Comparison of ENCODE assay signal across 8 cellular contexts in the genomic region with DNA sequence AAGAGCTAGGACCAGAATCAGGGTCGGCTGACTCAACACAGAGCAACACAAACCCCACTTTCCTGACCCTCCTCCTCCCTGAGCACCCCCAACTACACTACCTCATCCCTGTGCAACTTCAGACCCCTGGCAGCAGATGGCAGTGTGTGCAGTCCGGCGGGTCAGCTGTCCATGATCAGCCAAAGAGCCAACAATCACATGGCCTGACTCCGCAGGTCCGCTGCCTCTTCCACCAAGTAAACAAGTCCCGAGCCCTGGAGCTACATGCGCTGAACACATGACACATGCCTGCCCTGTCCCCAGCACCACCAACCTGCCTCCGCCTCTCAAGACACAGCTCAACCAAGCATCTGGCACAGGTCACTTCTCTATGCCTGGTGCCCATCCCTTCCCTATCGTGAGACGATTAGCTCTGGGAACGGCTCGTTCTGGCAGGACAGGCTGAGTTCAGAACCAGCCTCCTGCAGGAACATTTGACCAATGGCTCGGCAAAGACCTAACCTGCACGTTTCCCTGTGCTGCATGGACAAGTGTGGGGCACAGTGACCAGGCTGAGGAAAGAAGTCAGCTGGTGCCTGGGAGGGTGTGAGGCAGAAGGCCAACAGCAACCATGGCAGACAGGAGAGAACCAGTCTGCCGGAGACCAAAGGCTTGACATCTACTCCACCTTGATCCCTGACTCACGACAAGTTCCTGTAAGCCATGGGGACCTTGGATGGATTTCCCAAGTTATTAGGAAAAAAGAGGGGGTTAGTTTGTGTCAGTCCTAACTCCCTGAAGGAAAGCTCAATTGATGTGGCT.
DNase-seq lines count a peak whose midpoint lies in the region; ATAC-seq and TF ChIP-seq lines count a peak whose summit lies in the region.

No MANE protein-coding gene starts in this region.

- H3K4me3 ChIP-seq in astrocyte of the cerebellum (ENCODE audit: low read depth, low read length) = no peak overlapping the region

- no peaks in the 10 kb centered on the region for H3K27me3 Mint-ChIP-seq in stimulated activated naive CD8-positive, alpha-beta T cell treated with anti-CD3 and anti-CD28 coated beads, Interleukin-15, amount 100 ng/mL, for 72 hours

- peak overlapping the region; percentile 88 for H3K27ac Mint-ChIP-seq in stimulated activated naive CD8-positive, alpha-beta T cell treated with anti-CD3 and anti-CD28 coated beads, Interleukin-15, amount 100 ng/mL, for 72 hours

- ATAC-seq in HG03520 (IDR thresholded peaks at IDR 0.05; ENCODE audit: unreplicated experiment) (peak; percentile 58), HG03469 (IDR thresholded peaks at IDR 0.05; ENCODE audit: unreplicated experiment) (no peak)
- ATAC-seq in stimulated activated naive CD8-positive, alpha-beta T cell treated with anti-CD3 and anti-CD28 coated beads, Interleukin-15, amount 100 ng/mL, for 72 hours = peak; percentile 49

- peaks cover 88% of the 10 kb centered on the region for H3K4me1 Mint-ChIP-seq in stimulated activated naive CD8-positive, alpha-beta T cell treated with anti-CD3 and anti-CD28 coated beads, Interleukin-15, amount 100 ng/mL, for 72 hours

- in situ Hi-C loops in astrocyte of the cerebellum (cut with HindIII; ENCODE audit: low sequenced_read_pairs) = no loop called here

- peak; percentile 34 for TF ChIP-seq CTCF in astrocyte of the cerebellum (IDR thresholded peaks at IDR 0.05; ENCODE audit: low read depth, low read length, missing control alignments)

- no peak overlapping the region for H3K4me3 Mint-ChIP-seq in stimulated activated naive CD8-positive, alpha-beta T cell treated with anti-CD3 and anti-CD28 coated beads, Interleukin-15, amount 100 ng/mL, for 72 hours

- DNase-seq in C1 segment of cervical spinal cord (lab: John Stamatoyannopoulos, UW) (peak in 13 of 14 donors; percentile 41 to 85 (median 66)), astrocyte of the cerebellum (ENCODE audit: low read depth) (no peak), iris pigment epithelial cell (ENCODE audit: low read depth) (peak; percentile 66), NCI-H345 (lab: John Stamatoyannopoulos, UW) (no peak)
- no peak for DNase-seq in stimulated activated naive CD8-positive, alpha-beta T cell treated with anti-CD3 and anti-CD28 coated beads, Interleukin-15, amount 100 ng/mL, for 72 hours
- no peak for DNase-seq in stimulated activated CD4-positive, alpha-beta T cell treated with anti-CD3 and anti-CD28 coated beads, Interleukin-15, amount 100 ng/mL, for 24 hours

- no peaks in the 10 kb centered on the region for H3K9me3 Mint-ChIP-seq in stimulated activated naive CD8-positive, alpha-beta T cell treated with anti-CD3 and anti-CD28 coated beads, Interleukin-15, amount 100 ng/mL, for 72 hours

Comparison
In these comparisons a context has a peak if more than half of its experiments do, and no peak if none do; other contexts are left out.
1. DNase-seq: peak in C1 segment of cervical spinal cord (13 of 14) and iris pigment epithelial cell (single experiment); none in astrocyte of the cerebellum (single experiment), stimulated activated naive CD8-positive, alpha-beta T cell treated with anti-CD3 and anti-CD28 coated beads, Interleukin-15, amount 100 ng/mL, for 72 hours (0 of 2), NCI-H345 (single experiment) and stimulated activated CD4-positive, alpha-beta T cell treated with anti-CD3 and anti-CD28 coated beads, Interleukin-15, amount 100 ng/mL, for 24 hours (single experiment).